11 cellular contexts compared by ENCODE assay signal in the genomic region with DNA sequence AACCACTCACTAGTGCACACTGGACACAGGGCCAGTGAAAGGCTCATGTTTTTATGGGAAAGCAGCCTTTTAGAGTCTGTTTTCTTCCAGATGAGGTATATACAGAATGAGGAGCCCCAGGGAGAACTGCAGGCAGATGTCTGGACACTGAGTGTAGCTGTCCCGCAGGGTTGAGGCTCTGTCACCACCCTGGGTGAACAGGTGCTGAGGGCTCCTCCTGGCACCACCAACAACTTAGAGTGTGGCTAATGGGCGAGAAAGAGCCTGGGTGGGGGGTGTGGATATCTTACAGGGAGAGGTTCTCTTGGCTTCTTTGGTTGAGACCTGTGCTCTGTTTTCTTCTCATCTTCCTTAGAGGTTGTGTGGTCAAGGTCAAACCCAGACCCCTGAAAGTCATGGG.
"Had no signal": no experiment of that assay in that cellular context is flagged by ENCODE, and none has a peak within 500 bp of the region (broad histone marks: within the 10 kb centered on the region; RNA-seq: fewer than 3 reads in every experiment).

No MANE protein-coding gene starts in this region.

- H2AFZ ChIP-seq: parathyroid adenoma had no signal

- ATAC-seq: activated naive CD4-positive, alpha-beta T cell treated with anti-CD3 and anti-CD28 coated beads, Interleukin-2, amount 50 U/mL, for 72 hours; activated T-cell treated with anti-CD3 and anti-CD28 coated beads, Interleukin-2, amount 50 U/mL, for 72 hours; stimulated activated naive B cell treated with anti-CD40 and anti-IgM and Interleukin-4, amounts not matched to agents 10 μg/mL and 1 μg/mL and 100 μg/mL, for 72 hours had no signal

- H3K9me3 ChIP-seq: tibial artery had no signal

- H3K79me2 ChIP-seq: parathyroid adenoma had no signal

- DNase-seq: activated CD4-positive, alpha-beta T cell treated with anti-CD3 and anti-CD28 coated beads, Interleukin-2, amount 10 ng/mL, durations not matched to agents 24 days and 14 days; activated CD4-positive, CD25-positive, alpha-beta regulatory T cell; activated CD8-positive, alpha-beta memory T cell treated with anti-CD3 and anti-CD28 coated beads, Interleukin-2, amount 50 U/mL, for 48 hours; activated gamma-delta T cell; activated T-cell treated with anti-CD3 and anti-CD28 coated beads, Interleukin-2, amount 50 U/mL, for 72 hours; naive B cell; stimulated activated CD4-positive, alpha-beta T cell treated with anti-CD3 and anti-CD28 coated beads, Interleukin-4, amount 100 ng/mL, for 1 hour; stimulated activated naive B cell treated with anti-CD40 and anti-IgM and Interleukin-4, amounts not matched to agents 10 μg/mL and 1 μg/mL and 100 μg/mL, for 72 hours; tibial artery had no signal

- H3K4me1 ChIP-seq: parathyroid adenoma had no signal

- H3K36me3 ChIP-seq: tibial artery had no signal

- H3K27ac ChIP-seq: parathyroid adenoma, tibial artery had no signal

- H3K4me3 ChIP-seq: tibial artery had no signal

- H3K9ac ChIP-seq: parathyroid adenoma had no signal
